In genomic region chr5:142864293-142865260, GRCh38 we compare ENCODE assay signal across 12 cellular contexts.
DNase-seq lines count a peak whose midpoint lies in the region; TF ChIP-seq lines count a peak whose summit lies in the region.
"Had no signal": no experiment of that assay in that cellular context is flagged by ENCODE, and none has a peak within 500 bp of the region (broad histone marks: within the 10 kb centered on the region; RNA-seq: fewer than 3 reads in every experiment).

No MANE protein-coding gene starts in this region.

- H3K36me3 ChIP-seq in breast epithelium (no peaks in the 10 kb centered on the region), iPS-18a (ENCODE audit: control insufficient read depth, low read depth, low read length) (no peaks in the 10 kb centered on the region), tibial nerve (no peaks in the 10 kb centered on the region)
- H3K36me3 ChIP-seq: Peyer's patch had no signal

- no peaks in the 10 kb centered on the region for H3K36me3 Mint-ChIP-seq in activated naive CD4-positive, alpha-beta T cell treated with anti-CD3 and anti-CD28 coated beads, Interleukin-2, amount 50 U/mL, for 24 hours

- H3K4me1 Mint-ChIP-seq in activated naive CD4-positive, alpha-beta T cell treated with anti-CD3 and anti-CD28 coated beads, Interleukin-2, amount 50 U/mL, for 24 hours: peaks cover 38% of the 10 kb centered on the region

- H3K9me3 Mint-ChIP-seq in activated naive CD4-positive, alpha-beta T cell treated with anti-CD3 and anti-CD28 coated beads, Interleukin-2, amount 50 U/mL, for 24 hours: no peaks in the 10 kb centered on the region

- WGBS in tibial nerve, 2 donors: 76% methylated on average over 13 of the region's 13 CpGs

- H3K4me3 Mint-ChIP-seq in activated naive CD4-positive, alpha-beta T cell treated with anti-CD3 and anti-CD28 coated beads, Interleukin-2, amount 50 U/mL, for 24 hours: no peak overlapping the region

- H3K27ac ChIP-seq in breast epithelium: peak overlapping the region; percentile 52 to 57
- H3K27ac ChIP-seq in iPS-18a (ENCODE audit: low read length): peak overlapping the region; percentile 33
- H3K27ac ChIP-seq in tibial nerve: no peak overlapping the region
- H3K27ac ChIP-seq: Peyer's patch had no signal

- TF ChIP-seq EP300 in tibial nerve (IDR thresholded peaks at IDR 0.05): peak; percentile 13 to 63

- no peak for DNase-seq in activated naive CD4-positive, alpha-beta T cell treated with anti-CD3 and anti-CD28 coated beads, Interleukin-2, amount 50 U/mL, for 16 hours
- DNase-seq in breast epithelium (ENCODE audit: low spot score in 2 of 2): no peak
- DNase-seq in tibial nerve (ENCODE audit: low spot score in 2 of 2): no peak
- no peak for DNase-seq in mucosa of gallbladder (ENCODE audit: low spot score)
- no peak for DNase-seq in GM19240 (ENCODE audit: insufficient read length, low spot score)
- DNase-seq in cerebellum (ENCODE audit: low spot score): no peak
- DNase-seq: amygdala, NCI-H1092, nucleus accumbens, Peyer's patch had no signal

- H3K4me1 ChIP-seq in breast epithelium (peaks cover 0 to 8% of the 10 kb centered on the region in 2 donors), iPS-18a (ENCODE audit: control insufficient read depth, low read depth, low read length) (peaks cover 50% of the 10 kb centered on the region), tibial nerve (peaks cover 0 to 54% (median 16%) of the 10 kb centered on the region in 4 donors)

- intact Hi-C loops in breast epithelium (cut with DNase I; ENCODE audit: low total_unique reads): no loop called here

- peak overlapping the region; percentile 71 for H3K27ac Mint-ChIP-seq in activated naive CD4-positive, alpha-beta T cell treated with anti-CD3 and anti-CD28 coated beads, Interleukin-2, amount 50 U/mL, for 24 hours

- no peak for TF ChIP-seq CTCF in breast epithelium (IDR thresholded peaks at IDR 0.05)
- TF ChIP-seq CTCF in tibial nerve (IDR thresholded peaks at IDR 0.05): no peak

- TF ChIP-seq POLR2A in breast epithelium (IDR thresholded peaks at IDR 0.05): no peak
- TF ChIP-seq POLR2A in tibial nerve (IDR thresholded peaks at IDR 0.05): no peak

- H3K9ac ChIP-seq in iPS-18a (ENCODE audit: low read length): peak overlapping the region; percentile 18

- H3K4me3 ChIP-seq in breast epithelium: no peak overlapping the region
- H3K4me3 ChIP-seq in iPS-18a (ENCODE audit: low read length): peak overlapping the region; percentile 34
- H3K4me3 ChIP-seq in tibial nerve: no peak overlapping the region
- H3K4me3 ChIP-seq: Peyer's patch had no signal

- no peaks in the 10 kb centered on the region for H3K9me3 ChIP-seq in breast epithelium
- H3K9me3 ChIP-seq in iPS-18a (ENCODE audit: control insufficient read depth, low read depth, low read length): no peaks in the 10 kb centered on the region
- no peaks in the 10 kb centered on the region for H3K9me3 ChIP-seq in tibial nerve
- H3K9me3 ChIP-seq: Peyer's patch had no signal

- H3K27me3 Mint-ChIP-seq in activated naive CD4-positive, alpha-beta T cell treated with anti-CD3 and anti-CD28 coated beads, Interleukin-2, amount 50 U/mL, for 24 hours: no peaks in the 10 kb centered on the region

- H3K27me3 ChIP-seq in breast epithelium (no peaks in the 10 kb centered on the region), iPS-18a (ENCODE audit: control insufficient read depth, insufficient read depth, low read length) (no peaks in the 10 kb centered on the region), tibial nerve (no peaks in the 10 kb centered on the region)
- H3K27me3 ChIP-seq: Peyer's patch had no signal

Comparison
In these comparisons a context has a peak if more than half of its experiments do, and no peak if none do; other contexts are left out.
1. H3K27ac ChIP-seq: peak in breast epithelium (2 of 2) and iPS-18a (single experiment); none in tibial nerve (0 of 4).